Comparison of ENCODE assay signal across 6 cellular contexts in the genomic region with DNA sequence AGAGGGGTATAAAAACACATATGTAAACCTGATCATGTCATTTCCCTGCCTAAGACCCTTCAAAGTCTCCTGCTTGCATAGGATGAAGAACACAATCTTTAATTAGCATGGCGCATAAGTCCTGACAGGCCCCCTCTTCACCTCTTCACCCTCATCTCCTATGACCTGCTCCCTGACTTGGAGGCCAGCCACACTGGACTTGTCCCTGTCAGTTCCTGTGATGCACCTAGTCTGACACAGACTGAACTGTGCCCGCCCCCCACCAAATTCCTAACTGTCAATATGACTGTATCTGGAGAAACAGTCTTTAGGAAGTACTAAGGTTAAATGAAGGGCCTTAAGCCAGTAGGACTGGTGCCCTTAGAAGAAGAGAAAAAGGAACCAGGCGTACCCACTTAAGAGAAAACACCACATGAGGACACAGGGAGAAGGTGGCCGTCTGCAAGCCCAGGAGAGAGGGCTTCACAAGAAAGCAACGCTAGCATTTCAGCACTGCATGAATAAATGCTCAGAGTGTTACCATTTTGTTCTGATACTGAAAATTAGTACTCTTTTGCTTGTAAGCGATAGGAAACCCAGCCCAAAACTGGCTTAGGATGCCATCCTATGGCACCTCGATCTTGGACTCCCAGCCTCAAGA.
"Had no signal": no experiment of that assay in that cellular context is flagged by ENCODE, and none has a peak within 500 bp of the region (broad histone marks: within the 10 kb centered on the region; RNA-seq: fewer than 3 reads in every experiment).

No MANE protein-coding gene starts in this region.

- H3K9me3 Mint-ChIP-seq: H9 had no signal

- H3K4me3 ChIP-seq: K562 had no signal

- H3K4me3 Mint-ChIP-seq: H9 had no signal

- DNase-seq: GOT3, H9, HCEC 1CT, IMR-90, KG1 had no signal

- ATAC-seq: K562 had no signal
